Comparison of ENCODE assay signal across 24 cellular contexts in the genomic region with DNA sequence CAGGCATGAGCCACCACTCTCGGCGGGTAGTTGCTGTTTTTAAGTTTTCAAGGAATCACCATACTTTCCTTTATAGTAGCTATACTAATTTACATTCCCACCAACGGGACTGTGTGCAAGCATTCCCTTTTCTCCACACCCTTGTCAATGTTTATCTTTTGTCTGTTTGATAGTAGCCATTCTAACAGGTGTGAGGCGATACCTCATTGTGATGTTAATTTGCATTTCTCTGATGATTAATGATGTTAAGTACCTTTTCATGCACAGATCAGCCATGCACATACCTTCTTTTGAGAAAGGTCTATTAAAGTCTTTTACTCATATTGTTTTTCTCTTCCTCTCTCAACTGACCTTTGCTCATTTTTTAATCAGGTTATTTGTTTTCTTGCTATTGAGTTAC. TPM values are rescaled to one million over a fixed set of nuclear protein-coding genes. Genes with fewer than 3 reads are reported as not detected.
A peak's percentile ranks its signal among the peaks of the same experiment; 100 is the strongest.
DNase-seq lines count a peak whose midpoint lies in the region; ATAC-seq and TF ChIP-seq lines count a peak whose summit lies in the region.
"Had no signal": no experiment of that assay in that cellular context is flagged by ENCODE, and none has a peak within 500 bp of the region (broad histone marks: within the 10 kb centered on the region; RNA-seq: fewer than 3 reads in every experiment).

No MANE protein-coding gene starts in this region.

- H3K36me3 ChIP-seq in DOHH2 (ENCODE audit: control insufficient read depth, low read length): no peaks in the 10 kb centered on the region
- H3K36me3 ChIP-seq: BE2C, ovary, right lobe of liver, upper lobe of left lung had no signal

- no peak overlapping the region for H3K4me3 Mint-ChIP-seq in activated CD4-positive, alpha-beta T cell treated with anti-CD3 and anti-CD28 coated beads for 36 hours
- peak overlapping the region; percentile 10 for H3K4me3 Mint-ChIP-seq in activated T-helper 17 cell treated with anti-CD3 and anti-CD28 coated beads, Interleukin-2, amount 50 U/mL, for 72 hours
- H3K4me3 Mint-ChIP-seq in naive thymus-derived CD8-positive, alpha-beta T cell: peak overlapping the region in 1 of 10 donors; percentile 5
- H3K4me3 Mint-ChIP-seq: activated CD8-positive, alpha-beta memory T cell treated with anti-CD3 and anti-CD28 coated beads, Interleukin-2, amount 10 ng/mL, durations not matched to agents 7 days and 5 days; nephron had no signal

- H3K4me2 ChIP-seq in DOHH2 (ENCODE audit: low read length): peak overlapping the region; percentile 43

- H3K36me3 Mint-ChIP-seq in activated CD4-positive, alpha-beta T cell treated with anti-CD3 and anti-CD28 coated beads for 36 hours (ENCODE audit: low read depth): peaks cover 11% of the 10 kb centered on the region
- H3K36me3 Mint-ChIP-seq in activated T-helper 17 cell treated with anti-CD3 and anti-CD28 coated beads, Interleukin-2, amount 50 U/mL, for 72 hours (ENCODE audit: low read depth): peaks cover 16% of the 10 kb centered on the region
- H3K36me3 Mint-ChIP-seq in naive thymus-derived CD8-positive, alpha-beta T cell: peaks cover 0 to 79% (median 10%) of the 10 kb centered on the region in 3 donors

- H3K27ac ChIP-seq in DOHH2 (ENCODE audit: low read depth, low read length): peak overlapping the region; percentile 30
- H3K27ac ChIP-seq: ovary, right lobe of liver, upper lobe of left lung had no signal

- POLR2A ChIA-PET in activated CD4-positive, alpha-beta T cell treated with anti-CD3 and anti-CD28 coated beads for 36 hours (lab: Charles Lee): no interaction called here
- POLR2A ChIA-PET in naive thymus-derived CD8-positive, alpha-beta T cell (lab: Charles Lee): no interaction called here

- intact Hi-C loops in activated CD4-positive, alpha-beta T cell treated with anti-CD3 and anti-CD28 coated beads for 36 hours (cut with DNase I, micrococcal nuclease): no loop called here

- peaks cover 3% of the 10 kb centered on the region for H3K9me3 Mint-ChIP-seq in activated CD4-positive, alpha-beta T cell treated with anti-CD3 and anti-CD28 coated beads for 36 hours (ENCODE audit: low read depth)
- no peaks in the 10 kb centered on the region for H3K9me3 Mint-ChIP-seq in activated T-helper 17 cell treated with anti-CD3 and anti-CD28 coated beads, Interleukin-2, amount 50 U/mL, for 72 hours
- H3K9me3 Mint-ChIP-seq in naive thymus-derived CD8-positive, alpha-beta T cell: no peaks in the 10 kb centered on the region

- no peak for TF ChIP-seq CTCF in DOHH2 (IDR thresholded peaks at IDR 0.05; ENCODE audit: low read depth, low read length, poor library complexity, severe bottlenecking)

- CTCF ChIA-PET in activated CD4-positive, alpha-beta T cell treated with anti-CD3 and anti-CD28 coated beads for 36 hours (lab: Charles Lee): no interaction called here

- ATAC-seq in activated CD4-positive, alpha-beta T cell treated with anti-CD3 and anti-CD28 coated beads for 36 hours: peak; percentile 43
- ATAC-seq in activated T-helper 17 cell treated with anti-CD3 and anti-CD28 coated beads, Interleukin-2, amount 50 U/mL, for 72 hours (replicated peaks): peak; percentile 42
- ATAC-seq in naive thymus-derived CD8-positive, alpha-beta T cell: no peak
- ATAC-seq in HG03342 (IDR thresholded peaks at IDR 0.05; ENCODE audit: unreplicated experiment) (no peak), GM18498 (IDR thresholded peaks at IDR 0.05; ENCODE audit: unreplicated experiment) (no peak)
- ATAC-seq: activated CD8-positive, alpha-beta memory T cell treated with anti-CD3 and anti-CD28 coated beads, Interleukin-2, amount 10 ng/mL, durations not matched to agents 7 days and 5 days; right lobe of liver had no signal

- H3K79me2 ChIP-seq in DOHH2 (ENCODE audit: control insufficient read depth, low read length): no peaks in the 10 kb centered on the region

- peaks cover 29% of the 10 kb centered on the region for H3K4me1 ChIP-seq in DOHH2 (ENCODE audit: control insufficient read depth, low read length)
- H3K4me1 ChIP-seq: BE2C, right lobe of liver had no signal

- no peaks in the 10 kb centered on the region for H3K9me3 ChIP-seq in DOHH2 (ENCODE audit: control insufficient read depth, insufficient read depth, low read length)
- H3K9me3 ChIP-seq: BE2C, ovary, upper lobe of left lung had no signal

- peak overlapping the region; percentile 44 for H3K27ac Mint-ChIP-seq in activated CD4-positive, alpha-beta T cell treated with anti-CD3 and anti-CD28 coated beads for 36 hours
- H3K27ac Mint-ChIP-seq in activated T-helper 17 cell treated with anti-CD3 and anti-CD28 coated beads, Interleukin-2, amount 50 U/mL, for 72 hours: peak overlapping the region; percentile 7
- peak overlapping the region in 7 of 10 donors; percentile 20 to 89 (median 53) for H3K27ac Mint-ChIP-seq in naive thymus-derived CD8-positive, alpha-beta T cell
- H3K27ac Mint-ChIP-seq: activated CD8-positive, alpha-beta memory T cell treated with anti-CD3 and anti-CD28 coated beads, Interleukin-2, amount 10 ng/mL, durations not matched to agents 7 days and 5 days; nephron had no signal

- no peaks in the 10 kb centered on the region for H3K9me2 ChIP-seq in DOHH2 (replicated peaks; ENCODE audit: control insufficient read depth, low read length)

- H3F3A ChIP-seq in DOHH2 (ENCODE audit: control insufficient read depth, insufficient read depth): peaks cover 2% of the 10 kb centered on the region

- DNase-seq in activated CD4-positive, alpha-beta T cell treated with anti-CD3 and anti-CD28 coated beads for 36 hours: no peak
- DNase-seq in activated CD4-positive, alpha-beta T cell treated with anti-CD3 and anti-CD28 coated beads for 48 hours: no peak
- no peak for DNase-seq in naive thymus-derived CD8-positive, alpha-beta T cell
- DNase-seq in MV-4-11 (lab: John Stamatoyannopoulos, UW): no peak
- DNase-seq: activated CD4-positive, alpha-beta T cell treated with anti-CD3 and anti-CD28 coated beads for 1 hour; activated CD8-positive, alpha-beta memory T cell treated with anti-CD3 and anti-CD28 coated beads, Interleukin-2, amount 10 ng/mL, durations not matched to agents 7 days and 5 days; anterior cingulate cortex; BE2C; caudate nucleus; dermis blood vessel endothelial cell; H7; head of caudate nucleus; mesendoderm; NCI-H1436; NCI-H2171 treated with DMSO at 0.1 percent for 48 hours; OCI-M1; ovary; right lobe of liver; upper lobe of left lung had no signal

- H3K4me3 ChIP-seq in DOHH2 (ENCODE audit: low read length): no peak overlapping the region
- H3K4me3 ChIP-seq: ovary, right lobe of liver, upper lobe of left lung had no signal

- peaks cover 69% of the 10 kb centered on the region for H3K4me1 Mint-ChIP-seq in activated CD4-positive, alpha-beta T cell treated with anti-CD3 and anti-CD28 coated beads for 36 hours
- peaks cover 22% of the 10 kb centered on the region for H3K4me1 Mint-ChIP-seq in activated T-helper 17 cell treated with anti-CD3 and anti-CD28 coated beads, Interleukin-2, amount 50 U/mL, for 72 hours
- peaks cover 26 to 81% (median 72%) of the 10 kb centered on the region in 4 donors for H3K4me1 Mint-ChIP-seq in naive thymus-derived CD8-positive, alpha-beta T cell
- H3K4me1 Mint-ChIP-seq: nephron had no signal

- H3K27me3 ChIP-seq in DOHH2 (ENCODE audit: control insufficient read depth, low read length): no peaks in the 10 kb centered on the region
- H3K27me3 ChIP-seq: ovary, right lobe of liver, upper lobe of left lung had no signal

- no peaks in the 10 kb centered on the region for H3K27me3 Mint-ChIP-seq in activated CD4-positive, alpha-beta T cell treated with anti-CD3 and anti-CD28 coated beads for 36 hours
- no peaks in the 10 kb centered on the region for H3K27me3 Mint-ChIP-seq in activated T-helper 17 cell treated with anti-CD3 and anti-CD28 coated beads, Interleukin-2, amount 50 U/mL, for 72 hours
- no peaks in the 10 kb centered on the region for H3K27me3 Mint-ChIP-seq in naive thymus-derived CD8-positive, alpha-beta T cell
- H3K27me3 Mint-ChIP-seq: activated CD8-positive, alpha-beta memory T cell treated with anti-CD3 and anti-CD28 coated beads, Interleukin-2, amount 10 ng/mL, durations not matched to agents 7 days and 5 days had no signal

- no peaks in the 10 kb centered on the region for H4K20me1 ChIP-seq in DOHH2 (ENCODE audit: control insufficient read depth, insufficient read depth, low read depth, low read length)

RNA-seq across cellular contexts. Expression of a gene that starts 43.0 kb away (rescaled TPM):
- total RNA-seq in activated CD4-positive, alpha-beta T cell treated with anti-CD3 and anti-CD28 coated beads for 36 hours: 100 to 1,000 TPM; 625 to 806 TPM
- 100 to 1,000 TPM; 297 to 332 TPM for total RNA-seq in activated T-helper 17 cell treated with anti-CD3 and anti-CD28 coated beads, Interleukin-2, amount 50 U/mL, for 72 hours
- 100 to 1,000 TPM; 282 to 291 TPM for total RNA-seq in naive thymus-derived CD8-positive, alpha-beta T cell
- polyA plus RNA-seq in naive thymus-derived CD8-positive, alpha-beta T cell: 100 to 1,000 TPM; 519 to 765 (median 628) TPM

Comparison
In these comparisons a context has a peak if more than half of its experiments do, and no peak if none do; other contexts are left out.
1. ATAC-seq: peak in activated CD4-positive, alpha-beta T cell treated with anti-CD3 and anti-CD28 coated beads for 36 hours (single experiment) and activated T-helper 17 cell treated with anti-CD3 and anti-CD28 coated beads, Interleukin-2, amount 50 U/mL, for 72 hours (single experiment); none in naive thymus-derived CD8-positive, alpha-beta T cell (0 of 2), HG03342 (single experiment) and GM18498 (single experiment).
2. Peak in every context shown above with its lines, with median percentiles within 50 percentile points of each other: H3K27ac Mint-ChIP-seq.